Comparison of ENCODE assay signal across 37 cellular contexts in genomic region chrX:350534-351321, GRCh38. TPM values are rescaled to one million over a fixed set of nuclear protein-coding genes. Genes with fewer than 3 reads are reported as not detected.
DNase-seq lines count a peak whose midpoint lies in the region; ATAC-seq, FAIRE-seq and TF ChIP-seq lines count a peak whose summit lies in the region.
"Had no signal": no experiment of that assay in that cellular context is flagged by ENCODE, and none has a peak within 500 bp of the region (broad histone marks: within the 10 kb centered on the region; RNA-seq: fewer than 3 reads in every experiment).

No MANE protein-coding gene starts in this region.

- H3K36me3 ChIP-seq in right lobe of liver: no peaks in the 10 kb centered on the region
- H3K36me3 ChIP-seq in HepG2 (replicated peaks in 1 of 2; ENCODE audit: control insufficient read depth in 1 of 2, insufficient read depth in 2 of 2, low read length in 2 of 2): peaks cover 0 to 3% of the 10 kb centered on the region in 2 experiments; a peak in 2 of 5 replicates
- peaks cover 0 to 24% (median 0%) of the 10 kb centered on the region in 9 donors for H3K36me3 ChIP-seq in heart left ventricle
- H3K36me3 ChIP-seq in upper lobe of right lung: no peaks in the 10 kb centered on the region
- H3K36me3 ChIP-seq: pancreas had no signal

- FAIRE-seq in HepG2 (lab: Jason Lieb, UNC): no peak
- FAIRE-seq: A549, bronchial epithelial cell, colon, GM12891, HTR-8/SVneo, K562, pancreas had no signal

- no peaks in the 10 kb centered on the region for H3K4me1 ChIP-seq in right lobe of liver
- 0 out of 2 replicates have a peak, but pooled peaks cover 5% of the 10 kb centered on the region for H3K4me1 ChIP-seq in HepG2 (ENCODE audit: insufficient read depth, low read length)
- peaks cover 0 to 13% (median 5%) of the 10 kb centered on the region in 12 donors for H3K4me1 ChIP-seq in heart left ventricle
- peaks cover 3% of the 10 kb centered on the region for H3K4me1 ChIP-seq in upper lobe of right lung
- H3K4me1 ChIP-seq: A549, pancreas had no signal

- no peak for ATAC-seq in right lobe of liver
- no peak for ATAC-seq in HepG2
- no peak for ATAC-seq in heart left ventricle
- ATAC-seq in upper lobe of right lung: no peak
- ATAC-seq in omental fat pad (ENCODE audit: low FRiP score): no peak
- ATAC-seq: A549; activated naive CD4-positive, alpha-beta T cell treated with anti-CD3 and anti-CD28 coated beads, Interleukin-2, amount 50 U/mL, for 72 hours; K562; mucosa of descending colon; Panc1; pancreas; sciatic nerve had no signal

- no peak overlapping the region for H3K4me3 Mint-ChIP-seq in nephron progenitor cell
- H3K4me3 Mint-ChIP-seq: activated CD4-positive, alpha-beta T cell treated with anti-CD3 and anti-CD28 coated beads, Interleukin-2, amount 10 ng/mL, durations not matched to agents 24 days and 14 days; B cell; CD8-positive, alpha-beta memory T cell; nephron had no signal

- no peak for TF ChIP-seq CTCF in right lobe of liver (IDR thresholded peaks at IDR 0.05)
- TF ChIP-seq CTCF in HepG2 (CRISPR knock-in tag; IDR thresholded peaks at IDR 0.05): no peak
- no peak for TF ChIP-seq CTCF in heart left ventricle (IDR thresholded peaks at IDR 0.05)
- TF ChIP-seq CTCF in nephron progenitor cell (IDR thresholded peaks at IDR 0.05): no peak
- TF ChIP-seq CTCF in upper lobe of right lung (IDR thresholded peaks at IDR 0.05): no peak
- no peak for TF ChIP-seq CTCF in coronary artery (IDR thresholded peaks at IDR 0.05)
- no peak for TF ChIP-seq CTCF in omental fat pad (IDR thresholded peaks at IDR 0.05)

- no peaks in the 10 kb centered on the region for H4K20me1 ChIP-seq in HepG2 (ENCODE audit: insufficient read depth, low read length)

- intact Hi-C loops in right lobe of liver (cut with DNase I): no loop called here
- intact Hi-C loops in HepG2 (cut with micrococcal nuclease; ENCODE audit: unreplicated experiment): no loop called here
- intact Hi-C loops in heart left ventricle (cut with DNase I): no loop called here
- intact Hi-C loops in upper lobe of right lung (cut with DNase I): no loop called here

- H2AFZ ChIP-seq in HepG2 (ENCODE audit: low read length): no peak overlapping the region

- no peaks in the 10 kb centered on the region for H3K79me2 ChIP-seq in HepG2 (ENCODE audit: insufficient read depth, low read length)

- TF ChIP-seq EP300 in HepG2 (IDR thresholded peaks at IDR 0.05; ENCODE audit: low read depth in 2 of 2, low read length in 2 of 2) (no peak), HepG2 (CRISPR knock-in tag; IDR thresholded peaks at IDR 0.05; ENCODE audit: borderline replicate concordance) (no peak)

- H3K4me3 ChIP-seq in right lobe of liver (no peak overlapping the region), HepG2 (replicated peaks in 1 of 3; ENCODE audit: insufficient read depth in 1 of 3, low read depth in 2 of 3, low read length in 3 of 3) (no peak overlapping the region), heart left ventricle (no peak overlapping the region), upper lobe of right lung (no peak overlapping the region), coronary artery (no peak overlapping the region)
- H3K4me3 ChIP-seq: A549, K562, lung, mucosa of descending colon, pancreas, tibial nerve had no signal

- peaks cover 49% of the 10 kb centered on the region for H3K4me1 Mint-ChIP-seq in nephron progenitor cell

- CTCF ChIA-PET in HepG2 (lab: Yijun Ruan, JAX; ENCODE audit: low intra/inter-chr PET ratio, low total read pairs): no interaction called here

- H3K9me3 ChIP-seq in right lobe of liver (no peaks in the 10 kb centered on the region), HepG2 (ENCODE audit: low read length) (no peaks in the 10 kb centered on the region), heart left ventricle (no peaks in the 10 kb centered on the region), upper lobe of right lung (no peaks in the 10 kb centered on the region)
- H3K9me3 ChIP-seq: A549, mucosa of descending colon, pancreas, tibial nerve had no signal

- in situ Hi-C loops in HepG2 (cut with HindIII; ENCODE audit: extremely low pct_ligation_motif_present, low pct_unique_long_range_greater_than_20kb): no loop called here

- no peaks in the 10 kb centered on the region for H3K27me3 Mint-ChIP-seq in nephron progenitor cell (ENCODE audit: low read depth, poor library complexity)
- H3K27me3 Mint-ChIP-seq: activated CD4-positive, alpha-beta T cell treated with anti-CD3 and anti-CD28 coated beads, Interleukin-2, amount 10 ng/mL, durations not matched to agents 24 days and 14 days; B cell; CD8-positive, alpha-beta memory T cell had no signal

- TF ChIP-seq POLR2A in right lobe of liver (IDR thresholded peaks at IDR 0.05) (no peak), HepG2 (IDR thresholded peaks at IDR 0.05; ENCODE audit: insufficient read depth in 1 of 2, low read depth in 2 of 2, low read length in 2 of 2) (no peak), heart left ventricle (IDR thresholded peaks at IDR 0.05) (no peak)

- H3K36me3 Mint-ChIP-seq in nephron progenitor cell (ENCODE audit: low read depth): peaks cover 56% of the 10 kb centered on the region

- POLR2A ChIA-PET in HepG2 (lab: Yijun Ruan, JAX): no interaction called here

- no peak overlapping the region for H3K27ac ChIP-seq in right lobe of liver
- H3K27ac ChIP-seq in HepG2 (ENCODE audit: extremely low read length, insufficient read depth, low read length): no peak overlapping the region
- no peak overlapping the region for H3K27ac ChIP-seq in heart left ventricle
- no peak overlapping the region for H3K27ac ChIP-seq in upper lobe of right lung
- no peak overlapping the region for H3K27ac ChIP-seq in coronary artery
- H3K27ac ChIP-seq: A549, epithelial cell of prostate, pancreas, tibial nerve had no signal

- TF ChIP-seq RAD21 in HepG2 (CRISPR knock-in tag; IDR thresholded peaks at IDR 0.05): no peak

- DNase-seq in right lobe of liver (peak in 2 of 3 donors; percentile 19 to 42), HepG2 (ENCODE audit: low spot score) (no peak), heart left ventricle (peak in 3 of 5 donors; percentile 15 to 57 (median 18)), nephron progenitor cell (no peak), upper lobe of right lung (peak; percentile 61), coronary artery (ENCODE audit: low spot score) (no peak), omental fat pad (ENCODE audit: low spot score) (no peak), dermis blood vessel endothelial cell (no peak)
- DNase-seq: activated CD4-positive, alpha-beta T cell treated with anti-CD3 and anti-CD28 coated beads, Interleukin-2, amount 10 ng/mL, durations not matched to agents 24 days and 14 days; activated CD8-positive, alpha-beta memory T cell treated with anti-CD3 and anti-CD28 coated beads for 24 hours; activated effector memory CD4-positive, alpha-beta T cell treated with Interleukin-2 at 50 U/mL for 16 hours; activated T-cell treated with anti-CD3 and anti-CD28 coated beads, Interleukin-2, amount 50 U/mL, for 1 hour; CD8-positive, alpha-beta memory T cell; DMS 273 treated with DMSO at 0.1 percent for 48 hours; effector memory CD4-positive, alpha-beta T cell; islet precursor cell; NCI-H1092 treated with DMSO at 0.1 percent for 48 hours; NCI-H2029; NCI-H524 treated with DMSO at 0.1 percent for 48 hours; SIG-M5; stimulated activated CD4-positive, alpha-beta T cell treated with anti-CD3 and anti-CD28 coated beads, Interleukin-4, amount 100 ng/mL, for 24 hours had no signal

- H3K9ac ChIP-seq in HepG2 (ENCODE audit: insufficient read depth, low read depth, low read length): no peak overlapping the region

- no TSS peak for BruUV-seq in HepG2 (replicated peaks; lab: Mats Ljungman, UMichigan)

- H3K27me3 ChIP-seq in right lobe of liver (no peaks in the 10 kb centered on the region), HepG2 (ENCODE audit: control insufficient read depth in 1 of 2, insufficient read depth in 2 of 2, low read length in 2 of 2) (no peaks in the 10 kb centered on the region), heart left ventricle (no peaks in the 10 kb centered on the region), upper lobe of right lung (no peaks in the 10 kb centered on the region)
- H3K27me3 ChIP-seq: pancreas, tibial nerve had no signal

- no peak overlapping the region for H3K4me2 ChIP-seq in HepG2 (ENCODE audit: low read depth, low read length)
- H3K4me2 ChIP-seq: A549 had no signal

- H3K27ac Mint-ChIP-seq in nephron progenitor cell: peak overlapping the region; percentile 33
- H3K27ac Mint-ChIP-seq: activated CD4-positive, alpha-beta T cell treated with anti-CD3 and anti-CD28 coated beads, Interleukin-2, amount 10 ng/mL, durations not matched to agents 24 days and 14 days; activated naive CD4-positive, alpha-beta T cell treated with anti-CD3 and anti-CD28 coated beads, Interleukin-2, amount 50 U/mL, for 72 hours; B cell; CD8-positive, alpha-beta memory T cell; nephron had no signal

- H3K9me3 Mint-ChIP-seq in nephron progenitor cell: no peaks in the 10 kb centered on the region
- H3K9me3 Mint-ChIP-seq: activated CD4-positive, alpha-beta T cell treated with anti-CD3 and anti-CD28 coated beads, Interleukin-2, amount 10 ng/mL, durations not matched to agents 24 days and 14 days; activated naive CD4-positive, alpha-beta T cell treated with anti-CD3 and anti-CD28 coated beads, Interleukin-2, amount 50 U/mL, for 72 hours; CD8-positive, alpha-beta memory T cell; nephron had no signal

- 93% methylated on average over 13 of the region's 61 CpGs for WGBS in right lobe of liver (ENCODE audit: insufficient coverage, low coverage, low lambda C conversion rate, missing lambda C conversion rate)
- 95% methylated on average over 53 of the region's 61 CpGs for WGBS in HepG2 (ENCODE audit: low lambda C conversion rate)
- WGBS in heart left ventricle, 4 donors: 91 to 96% (median 94%) methylated on average over 51 to 61 of the region's 61 CpGs

RNA-seq across cellular contexts. Expression of gene GTPBP6, which starts 32.1 kb away (rescaled TPM):
- 10 to 100 TPM; 20.9 to 32.8 (median 23.2) TPM for total RNA-seq in right lobe of liver
- total RNA-seq in HepG2 (2016; rRNA removed; fragmentation: Illumina TruSeq; extraction: Trizol): 35.6 and 39.6 TPM in 2 replicates
- 33.9 and 34.6 TPM in 2 replicates for total RNA-seq in HepG2 (2016; cell fraction: cytosol; rRNA removed; fragmentation: Illumina TruSeq; extraction: Trizol; ENCODE audit: low read depth)
- total RNA-seq in HepG2 (2016; cell fraction: insoluble cytoplasmic fraction; rRNA removed; fragmentation: Illumina TruSeq; extraction: Trizol): 32.3 and 41.0 TPM in 2 replicates
- total RNA-seq in HepG2 (2016; cell fraction: membrane; rRNA removed; fragmentation: Illumina TruSeq; extraction: Trizol): 50.6 and 52.4 TPM in 2 replicates
- 17.0 and 20.4 TPM in 2 replicates for total RNA-seq in HepG2 (2016; cell fraction: nucleus; rRNA removed; fragmentation: Illumina TruSeq; extraction: Trizol)
- 20.2 and 22.1 TPM in 2 replicates for polyA plus RNA-seq in HepG2 (2011; rRNA removed)
- 18.4 and 31.3 TPM in 2 replicates for polyA plus RNA-seq in HepG2 (2011; cell fraction: cytosol; rRNA removed)
- 29.4 and 36.8 TPM in 2 replicates for polyA plus RNA-seq in HepG2 (2011; cell fraction: nucleus; rRNA removed)
- 16.6 and 18.3 TPM in 2 replicates for polyA plus RNA-seq in HepG2 (2012)
- 46.6 and 50.3 TPM in 2 replicates for polyA plus RNA-seq in HepG2 (2016; cell fraction: cytosol; fragmentation: Illumina TruSeq; extraction: Trizol; ENCODE audit: low read depth)
- 38.1 and 42.7 TPM in 2 replicates for polyA plus RNA-seq in HepG2 (2016; cell fraction: insoluble cytoplasmic fraction; fragmentation: Illumina TruSeq; extraction: Trizol; ENCODE audit: low read depth)
- polyA plus RNA-seq in HepG2 (2016; cell fraction: membrane; fragmentation: Illumina TruSeq; extraction: Trizol; ENCODE audit: low read depth): 50.6 and 54.4 TPM in 2 replicates
- polyA plus RNA-seq in HepG2 (2016; cell fraction: nucleus; fragmentation: Illumina TruSeq; extraction: Trizol; ENCODE audit: insufficient read depth, low read depth): 41.5 and 48.9 TPM in 2 replicates
- polyA minus RNA-seq in HepG2 (2011; rRNA and poly(A)+ RNA removed; ENCODE audit: low replicate concordance): 14.7 and 27.7 TPM in 2 replicates
- 10.6 and 14.2 TPM in 2 replicates for polyA minus RNA-seq in HepG2 (2011; cell fraction: cytosol; rRNA and poly(A)+ RNA removed)
- polyA minus RNA-seq in HepG2 (2011; cell fraction: nucleus; rRNA and poly(A)+ RNA removed): 4.7 and 7.2 TPM in 2 replicates
- total RNA-seq in heart left ventricle: 10 to 100 TPM; 31.3 to 71.5 (median 47.5) TPM
- 100 to 1,000 TPM in 1 of 2 donors, 10 to 100 TPM in 1; 50.6 to 102 TPM for polyA plus RNA-seq in heart left ventricle
- total RNA-seq in upper lobe of right lung: 55.1 TPM
- total RNA-seq in omental fat pad: 10 to 100 TPM; 25.7 to 35.3 (median 34.0) TPM
- 31.7 and 49.9 TPM in 2 replicates for total RNA-seq in dermis blood vessel endothelial cell

RNA-seq across cellular contexts. Expression of gene PPP2R3B, which starts 36.0 kb away (rescaled TPM):
- total RNA-seq in right lobe of liver (1 to 10 TPM; 4.2 to 6.3 (median 5.3) TPM), HepG2 (2016; rRNA removed; fragmentation: Illumina TruSeq; extraction: Trizol) (10.2 and 17.0 TPM in 2 replicates), heart left ventricle (100 to 1,000 TPM in 8 of 9 donors, 10 to 100 TPM in 1; 98.3 to 186 (median 113) TPM), upper lobe of right lung (12.8 TPM), omental fat pad (10 to 100 TPM in 1 of 4 donors, 1 to 10 TPM in 3; 4.5 to 12.0 (median 5.7) TPM), dermis blood vessel endothelial cell (13.5 and 16.3 TPM in 2 replicates)
- 40.0 and 45.6 TPM in 2 replicates for total RNA-seq in HepG2 (2016; cell fraction: cytosol; rRNA removed; fragmentation: Illumina TruSeq; extraction: Trizol; ENCODE audit: low read depth)
- total RNA-seq in HepG2 (2016; cell fraction: insoluble cytoplasmic fraction; rRNA removed; fragmentation: Illumina TruSeq; extraction: Trizol): 9.9 and 18.2 TPM in 2 replicates
- total RNA-seq in HepG2 (2016; cell fraction: membrane; rRNA removed; fragmentation: Illumina TruSeq; extraction: Trizol): 24.0 and 29.4 TPM in 2 replicates
- 16.8 and 20.3 TPM in 2 replicates for total RNA-seq in HepG2 (2016; cell fraction: nucleus; rRNA removed; fragmentation: Illumina TruSeq; extraction: Trizol)
- polyA plus RNA-seq in HepG2 (2011; rRNA removed) (21.4 and 26.0 TPM in 2 replicates), heart left ventricle (100 to 1,000 TPM in 1 of 2 donors, 10 to 100 TPM in 1; 60.9 to 181 TPM)
- polyA plus RNA-seq in HepG2 (2011; cell fraction: cytosol; rRNA removed): 12.7 and 19.9 TPM in 2 replicates
- polyA plus RNA-seq in HepG2 (2011; cell fraction: nucleus; rRNA removed): 123 and 149 TPM in 2 replicates
- 9.5 and 14.7 TPM in 2 replicates for polyA plus RNA-seq in HepG2 (2012)
- polyA plus RNA-seq in HepG2 (2016; cell fraction: cytosol; fragmentation: Illumina TruSeq; extraction: Trizol; ENCODE audit: low read depth): 4.1 and 5.7 TPM in 2 replicates
- 11.5 and 12.7 TPM in 2 replicates for polyA plus RNA-seq in HepG2 (2016; cell fraction: insoluble cytoplasmic fraction; fragmentation: Illumina TruSeq; extraction: Trizol; ENCODE audit: low read depth)
- 7.1 and 8.7 TPM in 2 replicates for polyA plus RNA-seq in HepG2 (2016; cell fraction: membrane; fragmentation: Illumina TruSeq; extraction: Trizol; ENCODE audit: low read depth)
- polyA plus RNA-seq in HepG2 (2016; cell fraction: nucleus; fragmentation: Illumina TruSeq; extraction: Trizol; ENCODE audit: insufficient read depth, low read depth): 43.6 and 49.3 TPM in 2 replicates
- polyA minus RNA-seq in HepG2 (2011; rRNA and poly(A)+ RNA removed; ENCODE audit: low replicate concordance): 25.0 and 39.8 TPM in 2 replicates
- 13.1 and 17.1 TPM in 2 replicates for polyA minus RNA-seq in HepG2 (2011; cell fraction: cytosol; rRNA and poly(A)+ RNA removed)
- 23.4 and 29.1 TPM in 2 replicates for polyA minus RNA-seq in HepG2 (2011; cell fraction: nucleus; rRNA and poly(A)+ RNA removed)

Comparison
In these comparisons a context has a peak if more than half of its experiments do, and no peak if none do; other contexts are left out.
1. DNase-seq: peak in right lobe of liver (2 of 3), heart left ventricle (3 of 5) and upper lobe of right lung (single experiment); none in HepG2 (single experiment), nephron progenitor cell (single experiment), coronary artery (single experiment), omental fat pad (single experiment) and dermis blood vessel endothelial cell (single experiment).